ENCODE assay signal across 1 cellular context in genomic region chr1:40401427-40402201, GRCh38.
TF ChIP-seq lines count a peak whose summit lies in the region.

No MANE protein-coding gene starts in this region.

TF ChIP-seq in SK-N-SH treated with all-trans-retinoic acid at 6 μM for 48 hours, 23 proteins besides CTCF, POLR2A, EP300 and RAD21 (continued from another document):
- TF ChIP-seq, protein P1, sequence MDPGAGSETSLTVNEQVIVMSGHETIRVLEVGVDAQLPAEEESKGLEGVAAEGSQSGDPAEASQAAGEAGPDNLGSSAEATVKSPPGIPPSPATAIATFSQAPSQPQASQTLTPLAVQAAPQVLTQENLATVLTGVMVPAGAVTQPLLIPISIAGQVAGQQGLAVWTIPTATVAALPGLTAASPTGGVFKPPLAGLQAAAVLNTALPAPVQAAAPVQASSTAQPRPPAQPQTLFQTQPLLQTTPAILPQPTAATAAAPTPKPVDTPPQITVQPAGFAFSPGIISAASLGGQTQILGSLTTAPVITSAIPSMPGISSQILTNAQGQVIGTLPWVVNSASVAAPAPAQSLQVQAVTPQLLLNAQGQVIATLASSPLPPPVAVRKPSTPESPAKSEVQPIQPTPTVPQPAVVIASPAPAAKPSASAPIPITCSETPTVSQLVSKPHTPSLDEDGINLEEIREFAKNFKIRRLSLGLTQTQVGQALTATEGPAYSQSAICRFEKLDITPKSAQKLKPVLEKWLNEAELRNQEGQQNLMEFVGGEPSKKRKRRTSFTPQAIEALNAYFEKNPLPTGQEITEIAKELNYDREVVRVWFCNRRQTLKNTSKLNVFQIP (CRISPR knock-in tag; IDR thresholded peaks at IDR 0.05; ENCODE audit: borderline replicate concordance, low read depth): no peak
- TF ChIP-seq ZFP30 (CRISPR knock-in tag; IDR thresholded peaks at IDR 0.05) (no peak), GLIS3 (CRISPR knock-in tag; IDR thresholded peaks at IDR 0.05) (no peak), CSDC2 (CRISPR knock-in tag; IDR thresholded peaks at IDR 0.05) (no peak), BACH2 (CRISPR knock-in tag; IDR thresholded peaks at IDR 0.05; ENCODE audit: borderline replicate concordance) (no peak), TOX (CRISPR knock-in tag; IDR thresholded peaks at IDR 0.05; ENCODE audit: borderline replicate concordance) (no peak), ISL1 (CRISPR knock-in tag; IDR thresholded peaks at IDR 0.05) (no peak)
